9 cellular contexts compared by ENCODE assay signal in the genomic region with DNA sequence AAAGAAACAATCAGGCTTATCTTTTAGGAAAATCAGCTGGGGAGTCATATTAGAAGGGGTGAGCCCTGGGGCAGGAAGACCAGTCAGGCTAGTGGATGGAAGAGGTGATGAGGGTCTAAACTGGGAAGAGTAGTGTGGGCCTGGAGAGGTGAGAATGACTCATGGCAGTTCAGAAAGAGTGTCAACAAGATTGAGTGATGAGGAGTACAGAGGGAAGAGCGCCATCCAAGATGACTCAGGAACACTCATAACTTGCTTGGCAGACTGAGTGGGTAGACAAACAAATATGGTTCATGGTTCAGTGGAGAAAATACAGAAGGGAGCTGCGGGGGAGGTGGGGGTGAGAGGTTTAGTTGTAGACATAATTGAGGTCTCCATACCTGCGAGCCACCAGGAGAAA. TPM values are rescaled to one million over a fixed set of nuclear protein-coding genes. Genes with fewer than 3 reads are reported as not detected.
DNase-seq lines count a peak whose midpoint lies in the region; ATAC-seq lines count a peak whose summit lies in the region.
"Had no signal": no experiment of that assay in that cellular context is flagged by ENCODE, and none has a peak within 500 bp of the region (broad histone marks: within the 10 kb centered on the region; RNA-seq: fewer than 3 reads in every experiment).

No MANE protein-coding gene starts in this region.

- H3K27ac Mint-ChIP-seq in activated T-cell treated with anti-CD3 and anti-CD28 coated beads, Interleukin-2, amount 50 U/mL, for 72 hours: no peak overlapping the region

- H3K27me3 Mint-ChIP-seq in activated T-cell treated with anti-CD3 and anti-CD28 coated beads, Interleukin-2, amount 50 U/mL, for 72 hours (ENCODE audit: low read depth): peaks cover 25% of the 10 kb centered on the region

- no peak overlapping the region for H3K27ac ChIP-seq in epithelial cell of prostate

- peak overlapping the region in 1 of 2 donors; percentile 2 for H3K4me3 Mint-ChIP-seq in activated T-cell treated with anti-CD3 and anti-CD28 coated beads, Interleukin-2, amount 50 U/mL, for 72 hours
- H3K4me3 Mint-ChIP-seq: CD14-positive monocyte had no signal

- H3K4me1 Mint-ChIP-seq in activated T-cell treated with anti-CD3 and anti-CD28 coated beads, Interleukin-2, amount 50 U/mL, for 72 hours (ENCODE audit: low read depth): peaks cover 10% of the 10 kb centered on the region

- H3K36me3 Mint-ChIP-seq in activated T-cell treated with anti-CD3 and anti-CD28 coated beads, Interleukin-2, amount 50 U/mL, for 72 hours (ENCODE audit: insufficient read depth in 2 of 2): no peaks in the 10 kb centered on the region
- H3K36me3 Mint-ChIP-seq: CD14-positive monocyte had no signal

- DNase-seq in activated T-cell treated with anti-CD3 and anti-CD28 coated beads, Interleukin-2, amount 50 U/mL, for 72 hours: peak; percentile 4 to 13
- DNase-seq in activated T-cell treated with anti-CD3 and anti-CD28 coated beads for 4 hours (no peak), M059J (ENCODE audit: low read depth) (peak; percentile 94), epithelial cell of prostate (ENCODE audit: low read depth, low spot score) (peak; percentile 89), stromal cell of bone marrow (ENCODE audit: low read depth) (peak; percentile 79), T-helper 1 cell (no peak), GM19238 (ENCODE audit: insufficient read length, low spot score) (no peak)

- H3K9me3 Mint-ChIP-seq in activated T-cell treated with anti-CD3 and anti-CD28 coated beads, Interleukin-2, amount 50 U/mL, for 72 hours: no peaks in the 10 kb centered on the region
- H3K9me3 Mint-ChIP-seq: CD14-positive monocyte had no signal

- ATAC-seq in activated T-cell treated with anti-CD3 and anti-CD28 coated beads, Interleukin-2, amount 50 U/mL, for 72 hours (replicated peaks in 1 of 2): peak; percentile 82 to 98
- ATAC-seq in GM21381 (IDR thresholded peaks at IDR 0.05; ENCODE audit: unreplicated experiment): no peak

RNA-seq across cellular contexts. Expression of a gene that starts 17.3 kb away (rescaled TPM):
- total RNA-seq in activated T-cell treated with anti-CD3 and anti-CD28 coated beads, Interleukin-2, amount 50 U/mL, for 72 hours: not detected
- total RNA-seq in M059J (2014; rRNA removed; shearing (Covaris generic)): 0.25 and 0.39 TPM in 2 replicates

Comparison
In these comparisons a context has a peak if more than half of its experiments do, and no peak if none do; other contexts are left out.
1. DNase-seq: peak in activated T-cell treated with anti-CD3 and anti-CD28 coated beads, Interleukin-2, amount 50 U/mL, for 72 hours (2 of 2), M059J (single experiment), epithelial cell of prostate (single experiment) and stromal cell of bone marrow (single experiment); none in activated T-cell treated with anti-CD3 and anti-CD28 coated beads for 4 hours (single experiment), T-helper 1 cell (0 of 5) and GM19238 (single experiment).